1 cellular context compared by ENCODE assay signal in genomic region chr12:101001669-101002068, GRCh38.
TF ChIP-seq lines count a peak whose summit lies in the region.

No MANE protein-coding gene starts in this region.

TF ChIP-seq in GM12878, 131 proteins besides CTCF, POLR2A, EP300 and RAD21 (continued from another document and continues in another):
- TF ChIP-seq, protein P1, sequence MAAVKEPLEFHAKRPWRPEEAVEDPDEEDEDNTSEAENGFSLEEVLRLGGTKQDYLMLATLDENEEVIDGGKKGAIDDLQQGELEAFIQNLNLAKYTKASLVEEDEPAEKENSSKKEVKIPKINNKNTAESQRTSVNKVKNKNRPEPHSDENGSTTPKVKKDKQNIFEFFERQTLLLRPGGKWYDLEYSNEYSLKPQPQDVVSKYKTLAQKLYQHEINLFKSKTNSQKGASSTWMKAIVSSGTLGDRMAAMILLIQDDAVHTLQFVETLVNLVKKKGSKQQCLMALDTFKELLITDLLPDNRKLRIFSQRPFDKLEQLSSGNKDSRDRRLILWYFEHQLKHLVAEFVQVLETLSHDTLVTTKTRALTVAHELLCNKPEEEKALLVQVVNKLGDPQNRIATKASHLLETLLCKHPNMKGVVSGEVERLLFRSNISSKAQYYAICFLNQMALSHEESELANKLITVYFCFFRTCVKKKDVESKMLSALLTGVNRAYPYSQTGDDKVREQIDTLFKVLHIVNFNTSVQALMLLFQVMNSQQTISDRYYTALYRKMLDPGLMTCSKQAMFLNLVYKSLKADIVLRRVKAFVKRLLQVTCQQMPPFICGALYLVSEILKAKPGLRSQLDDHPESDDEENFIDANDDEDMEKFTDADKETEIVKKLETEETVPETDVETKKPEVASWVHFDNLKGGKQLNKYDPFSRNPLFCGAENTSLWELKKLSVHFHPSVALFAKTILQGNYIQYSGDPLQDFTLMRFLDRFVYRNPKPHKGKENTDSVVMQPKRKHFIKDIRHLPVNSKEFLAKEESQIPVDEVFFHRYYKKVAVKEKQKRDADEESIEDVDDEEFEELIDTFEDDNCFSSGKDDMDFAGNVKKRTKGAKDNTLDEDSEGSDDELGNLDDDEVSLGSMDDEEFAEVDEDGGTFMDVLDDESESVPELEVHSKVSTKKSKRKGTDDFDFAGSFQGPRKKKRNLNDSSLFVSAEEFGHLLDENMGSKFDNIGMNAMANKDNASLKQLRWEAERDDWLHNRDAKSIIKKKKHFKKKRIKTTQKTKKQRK (IDR thresholded peaks at IDR 0.05; ENCODE audit: low read depth, low read length): no peak
- TF ChIP-seq CREB1 (IDR thresholded peaks at IDR 0.05; ENCODE audit: low read depth) (no peak), SUPT20H (IDR thresholded peaks at IDR 0.05; ENCODE audit: borderline replicate concordance, control insufficient read depth, low read depth, low read length) (no peak), SREBF1 (IDR thresholded peaks at IDR 0.05; ENCODE audit: low read length) (no peak), SMAD5 (IDR thresholded peaks at IDR 0.05; ENCODE audit: low read depth) (no peak), ZNF622 (IDR thresholded peaks at IDR 0.05) (no peak), ELK1 (IDR thresholded peaks at IDR 0.05; ENCODE audit: low read depth, low read length) (no peak), RAD51 (IDR thresholded peaks at IDR 0.05) (no peak), BACH1 (IDR thresholded peaks at IDR 0.05; ENCODE audit: borderline replicate concordance) (no peak), JUNB (IDR thresholded peaks at IDR 0.05) (peak; percentile 50; the same call in 1 of the 2 replicates), ZBED1 (IDR thresholded peaks at IDR 0.05; ENCODE audit: borderline replicate concordance) (peak; percentile 78; the same call in 1 of the 2 replicates), MYB (IDR thresholded peaks at IDR 0.05; ENCODE audit: borderline replicate concordance, low read depth, low read length) (no peak), TBL1XR1 (IDR thresholded peaks at IDR 0.05; ENCODE audit: low read depth, low read length) (peak; percentile 68; the same call in 1 of the 2 replicates), FOXK2 (IDR thresholded peaks at IDR 0.05) (no peak), MEF2B (IDR thresholded peaks at IDR 0.05; ENCODE audit: partially characterized antibody, poor library complexity, severe bottlenecking) (no peak), BMI1 (IDR thresholded peaks at IDR 0.05; ENCODE audit: borderline replicate concordance) (no peak), PBX3 (IDR thresholded peaks at IDR 0.05; ENCODE audit: insufficient replicate concordance, low read depth, low read length) (no peak), DPF2 (IDR thresholded peaks at IDR 0.05) (peak; percentile 70; the same call in 1 of the 2 replicates), NBN (IDR thresholded peaks at IDR 0.05) (0 out of 2 replicates have a peak, but pooled peaks have one; percentile 41), SREBF2 (IDR thresholded peaks at IDR 0.05; ENCODE audit: low read length) (no peak), RB1 (IDR thresholded peaks at IDR 0.05; ENCODE audit: borderline replicate concordance) (no peak), HDAC6 (IDR thresholded peaks at IDR 0.05; ENCODE audit: unreplicated experiment) (no peak), PML (IDR thresholded peaks at IDR 0.05; ENCODE audit: low read length) (no peak), HDAC2 (IDR thresholded peaks at IDR 0.05) (no peak), USF2 (IDR thresholded peaks at IDR 0.05; ENCODE audit: borderline replicate concordance, low read depth, low read length) (no peak), TAF1 (IDR thresholded peaks at IDR 0.05; ENCODE audit: borderline replicate concordance, low read depth, low read length) (no peak), SIN3A (IDR thresholded peaks at IDR 0.05; ENCODE audit: low read depth, low read length) (no peak), SIX5 (IDR thresholded peaks at IDR 0.05; ENCODE audit: low read depth, low read length, severe bottlenecking) (no peak), TCF12 (IDR thresholded peaks at IDR 0.05; ENCODE audit: low read depth, low read length) (no peak), ATF7 (IDR thresholded peaks at IDR 0.05; ENCODE audit: low read depth) (no peak; the same call in 1 of the 2 replicates), RELA (IDR thresholded peaks at IDR 0.05; ENCODE audit: borderline replicate concordance, partially characterized antibody) (no peak), FOS (IDR thresholded peaks at IDR 0.05; ENCODE audit: borderline replicate concordance, extremely low read depth, insufficient read length) (no peak), ZSCAN29 (IDR thresholded peaks at IDR 0.05) (no peak), CHD2 (IDR thresholded peaks at IDR 0.05; ENCODE audit: borderline replicate concordance, low read depth, low read length) (no peak), RFX5 (IDR thresholded peaks at IDR 0.05; ENCODE audit: low read depth, low read length) (no peak), SP1 (IDR thresholded peaks at IDR 0.05; ENCODE audit: low read depth, low read length) (no peak), POLR2AphosphoS5 (IDR thresholded peaks at IDR 0.05; ENCODE audit: low read length) (no peak), CHD4 (IDR thresholded peaks at IDR 0.05) (no peak), RCOR1 (conservative IDR thresholded peaks at IDR 0.05; ENCODE audit: low read depth, low read length) (no peak), GATAD2B (conservative IDR thresholded peaks at IDR 0.05; ENCODE audit: low read depth) (no peak), TCF3 (IDR thresholded peaks at IDR 0.05; ENCODE audit: borderline replicate concordance, insufficient read depth, low read depth, low read length) (no peak), CBX5 (IDR thresholded peaks at IDR 0.05; ENCODE audit: low read depth) (no peak), RBBP5 (conservative IDR thresholded peaks at IDR 0.05) (no peak)
- TF ChIP-seq, protein P2, sequence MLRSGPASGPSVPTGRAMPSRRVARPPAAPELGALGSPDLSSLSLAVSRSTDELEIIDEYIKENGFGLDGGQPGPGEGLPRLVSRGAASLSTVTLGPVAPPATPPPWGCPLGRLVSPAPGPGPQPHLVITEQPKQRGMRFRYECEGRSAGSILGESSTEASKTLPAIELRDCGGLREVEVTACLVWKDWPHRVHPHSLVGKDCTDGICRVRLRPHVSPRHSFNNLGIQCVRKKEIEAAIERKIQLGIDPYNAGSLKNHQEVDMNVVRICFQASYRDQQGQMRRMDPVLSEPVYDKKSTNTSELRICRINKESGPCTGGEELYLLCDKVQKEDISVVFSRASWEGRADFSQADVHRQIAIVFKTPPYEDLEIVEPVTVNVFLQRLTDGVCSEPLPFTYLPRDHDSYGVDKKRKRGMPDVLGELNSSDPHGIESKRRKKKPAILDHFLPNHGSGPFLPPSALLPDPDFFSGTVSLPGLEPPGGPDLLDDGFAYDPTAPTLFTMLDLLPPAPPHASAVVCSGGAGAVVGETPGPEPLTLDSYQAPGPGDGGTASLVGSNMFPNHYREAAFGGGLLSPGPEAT (IDR thresholded peaks at IDR 0.05; ENCODE audit: low read depth): peak; percentile 57
- TF ChIP-seq, protein P3, sequence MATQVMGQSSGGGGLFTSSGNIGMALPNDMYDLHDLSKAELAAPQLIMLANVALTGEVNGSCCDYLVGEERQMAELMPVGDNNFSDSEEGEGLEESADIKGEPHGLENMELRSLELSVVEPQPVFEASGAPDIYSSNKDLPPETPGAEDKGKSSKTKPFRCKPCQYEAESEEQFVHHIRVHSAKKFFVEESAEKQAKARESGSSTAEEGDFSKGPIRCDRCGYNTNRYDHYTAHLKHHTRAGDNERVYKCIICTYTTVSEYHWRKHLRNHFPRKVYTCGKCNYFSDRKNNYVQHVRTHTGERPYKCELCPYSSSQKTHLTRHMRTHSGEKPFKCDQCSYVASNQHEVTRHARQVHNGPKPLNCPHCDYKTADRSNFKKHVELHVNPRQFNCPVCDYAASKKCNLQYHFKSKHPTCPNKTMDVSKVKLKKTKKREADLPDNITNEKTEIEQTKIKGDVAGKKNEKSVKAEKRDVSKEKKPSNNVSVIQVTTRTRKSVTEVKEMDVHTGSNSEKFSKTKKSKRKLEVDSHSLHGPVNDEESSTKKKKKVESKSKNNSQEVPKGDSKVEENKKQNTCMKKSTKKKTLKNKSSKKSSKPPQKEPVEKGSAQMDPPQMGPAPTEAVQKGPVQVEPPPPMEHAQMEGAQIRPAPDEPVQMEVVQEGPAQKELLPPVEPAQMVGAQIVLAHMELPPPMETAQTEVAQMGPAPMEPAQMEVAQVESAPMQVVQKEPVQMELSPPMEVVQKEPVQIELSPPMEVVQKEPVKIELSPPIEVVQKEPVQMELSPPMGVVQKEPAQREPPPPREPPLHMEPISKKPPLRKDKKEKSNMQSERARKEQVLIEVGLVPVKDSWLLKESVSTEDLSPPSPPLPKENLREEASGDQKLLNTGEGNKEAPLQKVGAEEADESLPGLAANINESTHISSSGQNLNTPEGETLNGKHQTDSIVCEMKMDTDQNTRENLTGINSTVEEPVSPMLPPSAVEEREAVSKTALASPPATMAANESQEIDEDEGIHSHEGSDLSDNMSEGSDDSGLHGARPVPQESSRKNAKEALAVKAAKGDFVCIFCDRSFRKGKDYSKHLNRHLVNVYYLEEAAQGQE (IDR thresholded peaks at IDR 0.05; ENCODE audit: low read depth, low read length): no peak
- TF ChIP-seq, protein P4, sequence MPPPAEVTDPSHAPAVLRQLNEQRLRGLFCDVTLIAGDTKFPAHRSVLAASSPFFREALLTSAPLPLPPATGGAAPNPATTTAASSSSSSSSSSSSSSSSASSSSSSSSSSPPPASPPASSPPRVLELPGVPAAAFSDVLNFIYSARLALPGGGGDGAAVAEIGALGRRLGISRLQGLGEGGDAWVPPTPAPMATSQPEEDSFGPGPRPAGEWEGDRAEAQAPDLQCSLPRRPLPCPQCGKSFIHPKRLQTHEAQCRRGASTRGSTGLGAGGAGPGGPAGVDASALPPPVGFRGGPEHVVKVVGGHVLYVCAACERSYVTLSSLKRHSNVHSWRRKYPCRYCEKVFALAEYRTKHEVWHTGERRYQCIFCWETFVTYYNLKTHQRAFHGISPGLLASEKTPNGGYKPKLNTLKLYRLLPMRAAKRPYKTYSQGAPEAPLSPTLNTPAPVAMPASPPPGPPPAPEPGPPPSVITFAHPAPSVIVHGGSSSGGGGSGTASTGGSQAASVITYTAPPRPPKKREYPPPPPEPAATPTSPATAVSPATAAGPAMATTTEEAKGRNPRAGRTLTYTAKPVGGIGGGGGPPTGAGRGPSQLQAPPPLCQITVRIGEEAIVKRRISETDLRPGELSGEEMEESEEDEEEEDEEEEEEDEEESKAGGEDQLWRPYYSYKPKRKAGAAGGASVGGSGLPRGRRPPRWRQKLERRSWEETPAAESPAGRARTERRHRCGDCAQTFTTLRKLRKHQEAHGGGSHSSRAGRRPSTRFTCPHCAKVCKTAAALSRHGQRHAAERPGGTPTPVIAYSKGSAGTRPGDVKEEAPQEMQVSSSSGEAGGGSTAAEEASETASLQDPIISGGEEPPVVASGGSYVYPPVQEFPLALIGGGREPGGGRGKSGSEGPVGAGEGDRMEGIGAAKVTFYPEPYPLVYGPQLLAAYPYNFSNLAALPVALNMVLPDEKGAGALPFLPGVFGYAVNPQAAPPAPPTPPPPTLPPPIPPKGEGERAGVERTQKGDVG (CRISPR knock-in tag; IDR thresholded peaks at IDR 0.05): no peak
- TF ChIP-seq, protein P5, sequence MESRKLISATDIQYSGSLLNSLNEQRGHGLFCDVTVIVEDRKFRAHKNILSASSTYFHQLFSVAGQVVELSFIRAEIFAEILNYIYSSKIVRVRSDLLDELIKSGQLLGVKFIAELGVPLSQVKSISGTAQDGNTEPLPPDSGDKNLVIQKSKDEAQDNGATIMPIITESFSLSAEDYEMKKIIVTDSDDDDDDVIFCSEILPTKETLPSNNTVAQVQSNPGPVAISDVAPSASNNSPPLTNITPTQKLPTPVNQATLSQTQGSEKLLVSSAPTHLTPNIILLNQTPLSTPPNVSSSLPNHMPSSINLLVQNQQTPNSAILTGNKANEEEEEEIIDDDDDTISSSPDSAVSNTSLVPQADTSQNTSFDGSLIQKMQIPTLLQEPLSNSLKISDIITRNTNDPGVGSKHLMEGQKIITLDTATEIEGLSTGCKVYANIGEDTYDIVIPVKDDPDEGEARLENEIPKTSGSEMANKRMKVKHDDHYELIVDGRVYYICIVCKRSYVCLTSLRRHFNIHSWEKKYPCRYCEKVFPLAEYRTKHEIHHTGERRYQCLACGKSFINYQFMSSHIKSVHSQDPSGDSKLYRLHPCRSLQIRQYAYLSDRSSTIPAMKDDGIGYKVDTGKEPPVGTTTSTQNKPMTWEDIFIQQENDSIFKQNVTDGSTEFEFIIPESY (IDR thresholded peaks at IDR 0.05): no peak
